Comparison of ENCODE assay signal across 1 cellular context in genomic region chr1:25799346-25799720, GRCh38.
TF ChIP-seq lines count a peak whose summit lies in the region.

No MANE protein-coding gene starts in this region.

TF ChIP-seq in WTC11, 78 proteins besides CTCF, POLR2A, EP300 and RAD21 (continued from another document):
- TF ChIP-seq MXD4 (CRISPR knock-in tag; IDR thresholded peaks at IDR 0.05; ENCODE audit: borderline replicate concordance) (no peak), SOX15 (CRISPR knock-in tag; IDR thresholded peaks at IDR 0.05) (no peak)
